13 cellular contexts compared by ENCODE assay signal in the genomic region with DNA sequence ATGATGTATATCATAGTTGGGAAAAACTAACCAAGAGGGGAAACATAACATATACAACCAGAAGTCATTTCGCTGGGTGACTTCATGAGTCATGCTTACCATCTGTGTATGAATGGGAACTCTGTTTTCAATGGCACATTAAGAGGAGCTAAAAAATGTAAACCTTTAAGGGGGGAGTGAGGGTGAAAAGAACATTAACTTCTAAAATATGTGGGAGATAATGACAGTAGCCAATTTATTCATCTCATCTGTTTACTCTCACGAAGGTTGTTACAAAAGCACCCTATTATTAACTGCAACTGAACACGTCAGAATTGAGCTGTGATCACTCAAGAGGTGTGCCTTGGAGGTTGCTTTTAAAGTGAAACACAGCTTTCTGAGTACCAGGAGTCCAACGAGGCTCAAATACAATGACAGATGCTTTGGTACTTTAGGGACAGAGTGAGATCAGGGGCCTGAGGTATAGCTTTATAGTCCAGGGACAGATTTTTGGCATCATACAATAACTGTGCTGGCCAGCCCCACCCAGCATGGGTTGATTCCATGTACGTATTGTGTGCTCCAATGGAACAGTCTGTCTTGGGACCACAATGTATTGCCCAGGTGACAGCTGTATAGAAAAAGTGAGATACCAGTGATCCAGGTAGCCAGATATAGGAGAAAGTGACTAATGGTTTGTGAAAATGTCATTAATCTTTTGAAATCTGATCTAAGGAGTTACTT.
DNase-seq lines count a peak whose midpoint lies in the region; ATAC-seq, FAIRE-seq and TF ChIP-seq lines count a peak whose summit lies in the region.
"Had no signal": no experiment of that assay in that cellular context is flagged by ENCODE, and none has a peak within 500 bp of the region (broad histone marks: within the 10 kb centered on the region; RNA-seq: fewer than 3 reads in every experiment).

No MANE protein-coding gene starts in this region.

- DNase-seq in D721Med (ENCODE audit: insufficient read length, low spot score) (no peak), NCI-H146 (lab: John Stamatoyannopoulos, UW) (peak; percentile 48), SW 1271 (lab: John Stamatoyannopoulos, UW) (peak; percentile 0 to 9), glomerular visceral epithelial cell (ENCODE audit: extremely low spot score) (peak; percentile 28), medulla oblongata (ENCODE audit: extremely low spot score) (no peak), SIG-M5 treated with dmso at 0.1 percent for 504 hours (lab: John Stamatoyannopoulos, UW; ENCODE audit: unreplicated experiment) (no peak)
- no peak for DNase-seq in stimulated activated CD4-positive, alpha-beta T cell treated with anti-CD3 and anti-CD28 coated beads, Interleukin-1b, Interleukin-23, amount 100 ng/mL, for 48 hours
- DNase-seq: activated effector memory CD4-positive, alpha-beta T cell treated with anti-CD3 and anti-CD28 coated beads, Interleukin-2, amount 50 U/mL, for 16 hours; effector memory CD4-positive, alpha-beta T cell; upper lobe of right lung had no signal

- no peak for TF ChIP-seq CTCF in D721Med (IDR thresholded peaks at IDR 0.05; ENCODE audit: insufficient read depth, missing control alignments)

- peak; percentile 48 for FAIRE-seq in D721Med (lab: Jason Lieb, UNC)
- FAIRE-seq: G401.6, TTC549 had no signal

- no peak for ATAC-seq in GM18517 (IDR thresholded peaks at IDR 0.05; ENCODE audit: unreplicated experiment)
- ATAC-seq: upper lobe of right lung had no signal

Comparison
In these comparisons a context has a peak if more than half of its experiments do, and no peak if none do; other contexts are left out.
1. DNase-seq: peak in NCI-H146 (single experiment), SW 1271 (2 of 2) and glomerular visceral epithelial cell (single experiment); none in D721Med (single experiment), stimulated activated CD4-positive, alpha-beta T cell treated with anti-CD3 and anti-CD28 coated beads, Interleukin-1b, Interleukin-23, amount 100 ng/mL, for 48 hours (single experiment), medulla oblongata (single experiment) and SIG-M5 treated with dmso at 0.1 percent for 504 hours (single experiment).